Comparison of ENCODE assay signal across 1 cellular context in the genomic region with DNA sequence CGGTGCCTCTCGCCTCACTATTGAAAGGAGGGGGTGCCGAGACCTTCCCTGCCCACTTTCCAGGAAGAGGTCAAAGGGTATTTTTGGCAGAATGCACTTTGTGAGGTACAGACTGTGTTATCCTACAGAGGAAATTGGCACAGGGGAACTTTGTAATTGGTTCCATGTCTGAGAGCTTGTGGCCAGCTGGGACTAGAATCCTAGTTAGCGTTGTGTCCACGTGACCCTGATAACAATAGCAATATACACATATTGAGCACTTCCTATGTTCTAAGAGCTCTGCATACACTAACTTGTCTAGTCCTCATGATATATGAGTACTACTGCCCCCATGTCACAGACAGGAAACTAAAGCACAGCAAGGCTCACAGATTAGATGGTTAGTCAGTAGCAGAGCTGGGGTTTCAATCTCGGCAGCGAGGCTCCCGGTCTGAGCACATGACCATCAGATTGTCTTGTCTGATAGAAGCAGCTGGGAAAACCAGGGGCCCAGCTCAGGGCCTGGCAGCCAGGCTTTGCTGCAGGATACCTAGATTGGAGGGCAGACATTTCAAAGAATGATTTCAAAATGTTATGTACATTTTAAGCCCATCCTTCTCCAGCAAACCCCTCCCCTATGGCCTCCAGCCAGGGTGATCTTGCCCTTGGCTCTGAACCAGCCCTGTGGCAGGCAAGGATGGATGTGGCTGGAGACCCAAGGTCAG.
TF ChIP-seq lines count a peak whose summit lies in the region.

No MANE protein-coding gene starts in this region.

TF ChIP-seq in SK-N-SH, 30 proteins besides CTCF, POLR2A, EP300 and RAD21 (continued from another document):
- TF ChIP-seq, protein P1, sequence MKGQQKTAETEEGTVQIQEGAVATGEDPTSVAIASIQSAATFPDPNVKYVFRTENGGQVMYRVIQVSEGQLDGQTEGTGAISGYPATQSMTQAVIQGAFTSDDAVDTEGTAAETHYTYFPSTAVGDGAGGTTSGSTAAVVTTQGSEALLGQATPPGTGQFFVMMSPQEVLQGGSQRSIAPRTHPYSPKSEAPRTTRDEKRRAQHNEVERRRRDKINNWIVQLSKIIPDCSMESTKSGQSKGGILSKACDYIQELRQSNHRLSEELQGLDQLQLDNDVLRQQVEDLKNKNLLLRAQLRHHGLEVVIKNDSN (IDR thresholded peaks at IDR 0.05; ENCODE audit: borderline replicate concordance, low read depth), result peak; percentile 72
- peak; percentile 33; the same call in 1 of the 2 replicates for TF ChIP-seq TCF12 (IDR thresholded peaks at IDR 0.05)
- TF ChIP-seq, protein P2, sequence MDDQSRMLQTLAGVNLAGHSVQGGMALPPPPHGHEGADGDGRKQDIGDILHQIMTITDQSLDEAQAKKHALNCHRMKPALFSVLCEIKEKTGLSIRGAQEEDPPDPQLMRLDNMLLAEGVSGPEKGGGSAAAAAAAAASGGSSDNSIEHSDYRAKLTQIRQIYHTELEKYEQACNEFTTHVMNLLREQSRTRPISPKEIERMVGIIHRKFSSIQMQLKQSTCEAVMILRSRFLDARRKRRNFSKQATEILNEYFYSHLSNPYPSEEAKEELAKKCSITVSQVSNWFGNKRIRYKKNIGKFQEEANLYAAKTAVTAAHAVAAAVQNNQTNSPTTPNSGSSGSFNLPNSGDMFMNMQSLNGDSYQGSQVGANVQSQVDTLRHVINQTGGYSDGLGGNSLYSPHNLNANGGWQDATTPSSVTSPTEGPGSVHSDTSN (IDR thresholded peaks at IDR 0.05), result no peak; the same call in 1 of the 2 replicates
- TF ChIP-seq FOXM1 (IDR thresholded peaks at IDR 0.05; ENCODE audit: low read depth), result no peak
- TF ChIP-seq SMC3 (IDR thresholded peaks at IDR 0.05; ENCODE audit: low read depth, low read length), result no peak
- TF ChIP-seq GABPA (IDR thresholded peaks at IDR 0.05; ENCODE audit: low read depth), result no peak
- TF ChIP-seq SIN3A (IDR thresholded peaks at IDR 0.05; ENCODE audit: borderline replicate concordance, low read depth, low read length), result no peak
- no peak for TF ChIP-seq MEF2A (IDR thresholded peaks at IDR 0.05; ENCODE audit: borderline replicate concordance, low read depth)
- TF ChIP-seq FOSL2 (IDR thresholded peaks at IDR 0.05; ENCODE audit: borderline replicate concordance, low read depth), result no peak
- no peak for TF ChIP-seq TEAD4 (IDR thresholded peaks at IDR 0.05; ENCODE audit: borderline replicate concordance, insufficient read depth)
- no peak for TF ChIP-seq ELF1 (IDR thresholded peaks at IDR 0.05)
- no peak; the same call in 1 of the 2 replicates for TF ChIP-seq POLR2AphosphoS5 (IDR thresholded peaks at IDR 0.05; ENCODE audit: low read depth, low read length)
- TF ChIP-seq YY1 (IDR thresholded peaks at IDR 0.05; ENCODE audit: low read depth), result no peak
- no peak for TF ChIP-seq TAF1 (IDR thresholded peaks at IDR 0.05; ENCODE audit: borderline replicate concordance, low read depth, low read length)
- peak; percentile 88 for TF ChIP-seq GATA2 (CRISPR knock-in tag; IDR thresholded peaks at IDR 0.05)
- TF ChIP-seq EZH2phosphoT487 (IDR thresholded peaks at IDR 0.05; ENCODE audit: borderline replicate concordance, low read depth), result no peak
- no peak for TF ChIP-seq RXRA (IDR thresholded peaks at IDR 0.05; ENCODE audit: borderline replicate concordance, low read depth)
- TF ChIP-seq, protein P3, sequence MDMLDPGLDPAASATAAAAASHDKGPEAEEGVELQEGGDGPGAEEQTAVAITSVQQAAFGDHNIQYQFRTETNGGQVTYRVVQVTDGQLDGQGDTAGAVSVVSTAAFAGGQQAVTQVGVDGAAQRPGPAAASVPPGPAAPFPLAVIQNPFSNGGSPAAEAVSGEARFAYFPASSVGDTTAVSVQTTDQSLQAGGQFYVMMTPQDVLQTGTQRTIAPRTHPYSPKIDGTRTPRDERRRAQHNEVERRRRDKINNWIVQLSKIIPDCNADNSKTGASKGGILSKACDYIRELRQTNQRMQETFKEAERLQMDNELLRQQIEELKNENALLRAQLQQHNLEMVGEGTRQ (IDR thresholded peaks at IDR 0.05; ENCODE audit: borderline replicate concordance, low read depth, low read length), result peak; percentile 3; the same call in 1 of the 2 replicates
- peak; percentile 22 for TF ChIP-seq CHD2 (IDR thresholded peaks at IDR 0.05; ENCODE audit: low read length, partially characterized antibody)
- no peak for TF ChIP-seq NRF1 (IDR thresholded peaks at IDR 0.05; ENCODE audit: low read depth, low read length)
- TF ChIP-seq, protein P4, sequence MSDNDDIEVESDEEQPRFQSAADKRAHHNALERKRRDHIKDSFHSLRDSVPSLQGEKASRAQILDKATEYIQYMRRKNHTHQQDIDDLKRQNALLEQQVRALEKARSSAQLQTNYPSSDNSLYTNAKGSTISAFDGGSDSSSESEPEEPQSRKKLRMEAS (IDR thresholded peaks at IDR 0.05; ENCODE audit: low read depth), result peak; percentile 80
- TF ChIP-seq, protein P5, sequence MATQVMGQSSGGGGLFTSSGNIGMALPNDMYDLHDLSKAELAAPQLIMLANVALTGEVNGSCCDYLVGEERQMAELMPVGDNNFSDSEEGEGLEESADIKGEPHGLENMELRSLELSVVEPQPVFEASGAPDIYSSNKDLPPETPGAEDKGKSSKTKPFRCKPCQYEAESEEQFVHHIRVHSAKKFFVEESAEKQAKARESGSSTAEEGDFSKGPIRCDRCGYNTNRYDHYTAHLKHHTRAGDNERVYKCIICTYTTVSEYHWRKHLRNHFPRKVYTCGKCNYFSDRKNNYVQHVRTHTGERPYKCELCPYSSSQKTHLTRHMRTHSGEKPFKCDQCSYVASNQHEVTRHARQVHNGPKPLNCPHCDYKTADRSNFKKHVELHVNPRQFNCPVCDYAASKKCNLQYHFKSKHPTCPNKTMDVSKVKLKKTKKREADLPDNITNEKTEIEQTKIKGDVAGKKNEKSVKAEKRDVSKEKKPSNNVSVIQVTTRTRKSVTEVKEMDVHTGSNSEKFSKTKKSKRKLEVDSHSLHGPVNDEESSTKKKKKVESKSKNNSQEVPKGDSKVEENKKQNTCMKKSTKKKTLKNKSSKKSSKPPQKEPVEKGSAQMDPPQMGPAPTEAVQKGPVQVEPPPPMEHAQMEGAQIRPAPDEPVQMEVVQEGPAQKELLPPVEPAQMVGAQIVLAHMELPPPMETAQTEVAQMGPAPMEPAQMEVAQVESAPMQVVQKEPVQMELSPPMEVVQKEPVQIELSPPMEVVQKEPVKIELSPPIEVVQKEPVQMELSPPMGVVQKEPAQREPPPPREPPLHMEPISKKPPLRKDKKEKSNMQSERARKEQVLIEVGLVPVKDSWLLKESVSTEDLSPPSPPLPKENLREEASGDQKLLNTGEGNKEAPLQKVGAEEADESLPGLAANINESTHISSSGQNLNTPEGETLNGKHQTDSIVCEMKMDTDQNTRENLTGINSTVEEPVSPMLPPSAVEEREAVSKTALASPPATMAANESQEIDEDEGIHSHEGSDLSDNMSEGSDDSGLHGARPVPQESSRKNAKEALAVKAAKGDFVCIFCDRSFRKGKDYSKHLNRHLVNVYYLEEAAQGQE (IDR thresholded peaks at IDR 0.05; ENCODE audit: low read depth, low read length), result no peak
TF ChIP-seq in SK-N-SH: peak in this region for 7.
